In the genomic region with DNA sequence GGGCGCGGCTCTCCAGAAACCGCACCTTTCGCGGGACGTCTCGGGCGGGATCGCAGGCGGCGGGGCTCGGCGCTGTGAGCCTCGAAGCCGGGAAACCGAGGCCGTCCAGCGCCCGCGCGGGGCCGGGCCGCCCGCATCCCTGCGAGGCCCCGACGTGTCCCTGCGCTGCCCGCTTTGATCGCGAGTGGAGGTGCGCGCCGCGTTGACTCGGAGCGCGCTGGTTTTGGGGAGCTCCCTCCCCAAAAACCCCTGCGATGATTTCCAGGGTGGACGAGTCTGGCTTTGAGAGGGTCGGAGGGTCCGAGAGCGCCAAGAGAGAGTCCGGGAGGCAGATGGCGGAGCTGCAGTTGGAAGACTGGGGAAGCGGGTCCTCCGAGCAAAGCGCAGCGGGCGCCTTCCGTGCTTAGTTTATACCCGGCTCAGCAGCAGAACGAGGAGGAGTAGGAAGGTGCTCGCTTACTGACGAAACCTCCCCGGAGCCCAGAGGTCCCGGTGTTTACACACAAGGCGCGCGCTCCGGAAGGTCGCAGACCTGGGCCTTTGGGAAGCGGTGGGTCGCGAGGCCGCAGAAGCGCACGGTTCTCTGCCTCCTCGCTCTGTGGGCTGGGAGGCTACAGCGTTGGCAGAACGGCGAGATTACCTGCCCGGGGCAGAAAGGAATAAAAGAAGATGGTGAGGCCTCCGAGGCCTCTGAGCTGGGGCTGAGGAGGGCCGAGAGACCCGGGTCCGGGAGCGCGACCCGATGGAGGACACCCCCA, we compare ENCODE assay signal across 10 cellular contexts. TPM values are rescaled to one million over a fixed set of nuclear protein-coding genes. Genes with fewer than 3 reads are reported as not detected.
DNase-seq lines count a peak whose midpoint lies in the region; ATAC-seq and TF ChIP-seq lines count a peak whose summit lies in the region.
"Had no signal": no experiment of that assay in that cellular context is flagged by ENCODE, and none has a peak within 500 bp of the region (broad histone marks: within the 10 kb centered on the region; RNA-seq: fewer than 3 reads in every experiment).

No MANE protein-coding gene starts in this region.

- H4K20me1 ChIP-seq in smooth muscle cell (ENCODE audit: low read depth), result no peaks in the 10 kb centered on the region

- H3K36me3 Mint-ChIP-seq in activated CD4-positive, alpha-beta memory T cell treated with anti-CD3 and anti-CD28 coated beads for 36 hours, result no peaks in the 10 kb centered on the region

- peaks cover 63% of the 10 kb centered on the region for H3K27me3 Mint-ChIP-seq in activated CD4-positive, alpha-beta memory T cell treated with anti-CD3 and anti-CD28 coated beads for 36 hours

- no peaks in the 10 kb centered on the region for H3K9me3 Mint-ChIP-seq in activated CD4-positive, alpha-beta memory T cell treated with anti-CD3 and anti-CD28 coated beads for 36 hours

- H3K4me2 ChIP-seq in smooth muscle cell, result peak overlapping the region; percentile 88

- H3K4me1 ChIP-seq in iPS-18a (ENCODE audit: control insufficient read depth, low read depth, low read length) (peaks cover 8% of the 10 kb centered on the region), smooth muscle cell (ENCODE audit: low read depth) (no peaks in the 10 kb centered on the region)

- no peaks in the 10 kb centered on the region for H3F3A ChIP-seq in smooth muscle cell (ENCODE audit: low read depth)

- no peak overlapping the region for H2AFZ ChIP-seq in smooth muscle cell (ENCODE audit: low read depth)

- TF ChIP-seq CTCF in HFF-Myc (IDR thresholded peaks at IDR 0.05; ENCODE audit: low read depth, low read length, missing control alignments), result no peak
- TF ChIP-seq CTCF in smooth muscle cell (IDR thresholded peaks at IDR 0.05; ENCODE audit: borderline replicate concordance, insufficient read depth, poor library complexity, severe bottlenecking), result no peak

- 3% methylated on average over 77 of the region's 80 CpGs for WGBS in smooth muscle cell (ENCODE audit: low lambda C conversion rate)

- no peak overlapping the region for H3K4me3 Mint-ChIP-seq in activated CD4-positive, alpha-beta memory T cell treated with anti-CD3 and anti-CD28 coated beads for 36 hours

- no peaks in the 10 kb centered on the region for H3K79me2 ChIP-seq in smooth muscle cell (ENCODE audit: low read depth)

- H3K27me3 ChIP-seq in iPS-18a (ENCODE audit: control insufficient read depth, insufficient read depth, low read length) (peaks cover 79% of the 10 kb centered on the region), smooth muscle cell (ENCODE audit: low read depth) (peaks cover 94% of the 10 kb centered on the region)

- POLR2A ChIA-PET in activated CD4-positive, alpha-beta memory T cell treated with anti-CD3 and anti-CD28 coated beads for 36 hours (lab: Charles Lee), result no interaction called here

- H3K27ac Mint-ChIP-seq in activated CD4-positive, alpha-beta memory T cell treated with anti-CD3 and anti-CD28 coated beads for 36 hours, result no peak overlapping the region

- H3K4me3 ChIP-seq in HFF-Myc (replicated peaks; ENCODE audit: low read depth, low read length), result peak overlapping the region; percentile 45
- peak overlapping the region; percentile 61 for H3K4me3 ChIP-seq in iPS-18a (ENCODE audit: low read length)
- peak overlapping the region; percentile 45 for H3K4me3 ChIP-seq in smooth muscle cell

- H3K9ac ChIP-seq in iPS-18a (ENCODE audit: low read length), result peak overlapping the region; percentile 6
- H3K9ac ChIP-seq in smooth muscle cell (ENCODE audit: low read depth), result no peak overlapping the region

- ATAC-seq in GM18858 (IDR thresholded peaks at IDR 0.05; ENCODE audit: unreplicated experiment), result no peak

- CTCF ChIA-PET in activated CD4-positive, alpha-beta memory T cell treated with anti-CD3 and anti-CD28 coated beads for 36 hours (lab: Charles Lee), result no interaction called here

- no peak for DNase-seq in HFF-Myc (ENCODE audit: extremely low read depth, low read depth)
- peak; percentile 24 for DNase-seq in amniotic epithelial cell (ENCODE audit: low read depth)
- DNase-seq in smooth muscle cell (lab: John Stamatoyannopoulos, UW; ENCODE audit: unreplicated experiment), result no peak
- no peak for DNase-seq in nucleus accumbens (lab: John Stamatoyannopoulos, UW)
- DNase-seq in activated CD4-positive, alpha-beta memory T cell treated with anti-CD3 and anti-CD28 coated beads for 36 hours, result no peak
- DNase-seq in posterior vena cava (ENCODE audit: low spot score), result no peak
- DNase-seq: NCI-H1048, occipital lobe had no signal

- intact Hi-C loops in activated CD4-positive, alpha-beta memory T cell treated with anti-CD3 and anti-CD28 coated beads for 36 hours (cut with micrococcal nuclease), result no loop called here
- intact Hi-C loops in posterior vena cava (cut with DNase I), result loop anchor here in 1 of 2 donors (10.0 kb wide), 1 partner anchor 246 kb away; no protein-coding TSS in a partner anchor

- H3K9me3 ChIP-seq in iPS-18a (ENCODE audit: control insufficient read depth, low read depth, low read length) (no peaks in the 10 kb centered on the region), smooth muscle cell (replicated peaks; ENCODE audit: low read depth) (no peaks in the 10 kb centered on the region)

- H3K27ac ChIP-seq in iPS-18a (ENCODE audit: low read length), result no peak overlapping the region
- no peak overlapping the region for H3K27ac ChIP-seq in smooth muscle cell (ENCODE audit: low read depth)

- peaks cover 9% of the 10 kb centered on the region for H3K4me1 Mint-ChIP-seq in activated CD4-positive, alpha-beta memory T cell treated with anti-CD3 and anti-CD28 coated beads for 36 hours (ENCODE audit: low read depth)

- H3K36me3 ChIP-seq in iPS-18a (ENCODE audit: control insufficient read depth, low read depth, low read length) (no peaks in the 10 kb centered on the region), smooth muscle cell (ENCODE audit: low read depth) (no peaks in the 10 kb centered on the region)

RNA-seq across cellular contexts. Expression of a gene that starts 0.7 kb away (rescaled TPM):
- total RNA-seq in smooth muscle cell, result 1.2 and 1.6 TPM in 2 replicates
- 0.45 and 1.3 TPM in 2 replicates for polyA plus RNA-seq in smooth muscle cell
- total RNA-seq in activated CD4-positive, alpha-beta memory T cell treated with anti-CD3 and anti-CD28 coated beads for 36 hours, result not detected
- 10 to 100 TPM; 26.6 to 29.9 TPM for total RNA-seq in posterior vena cava

RNA-seq across cellular contexts. Expression of a gene that starts 38.8 kb away (rescaled TPM):
- 0.85 and 1.6 TPM in 2 replicates for total RNA-seq in smooth muscle cell
- 1.1 and 2.7 TPM in 2 replicates for polyA plus RNA-seq in smooth muscle cell
- under 1 TPM; 0.41 to 0.71 TPM for total RNA-seq in activated CD4-positive, alpha-beta memory T cell treated with anti-CD3 and anti-CD28 coated beads for 36 hours
- total RNA-seq in posterior vena cava, result 10 to 100 TPM; 22.3 to 24.9 TPM

Comparison
In these comparisons a context has a peak if more than half of its experiments do, and no peak if none do; other contexts are left out.
1. RNA of a gene that starts 0.7 kb away (total RNA-seq): 26.6 to 29.9 TPM in posterior vena cava; 1.2 to 1.6 TPM in smooth muscle cell and not detected in activated CD4-positive, alpha-beta memory T cell treated with anti-CD3 and anti-CD28 coated beads for 36 hours; every median in the first group is over 10 times any median in the second.
2. Peak in every context shown above with its lines, with median percentiles within 50 percentile points of each other: H3K4me3 ChIP-seq.